Comparison of ENCODE assay signal across 1 cellular context in the genomic region with DNA sequence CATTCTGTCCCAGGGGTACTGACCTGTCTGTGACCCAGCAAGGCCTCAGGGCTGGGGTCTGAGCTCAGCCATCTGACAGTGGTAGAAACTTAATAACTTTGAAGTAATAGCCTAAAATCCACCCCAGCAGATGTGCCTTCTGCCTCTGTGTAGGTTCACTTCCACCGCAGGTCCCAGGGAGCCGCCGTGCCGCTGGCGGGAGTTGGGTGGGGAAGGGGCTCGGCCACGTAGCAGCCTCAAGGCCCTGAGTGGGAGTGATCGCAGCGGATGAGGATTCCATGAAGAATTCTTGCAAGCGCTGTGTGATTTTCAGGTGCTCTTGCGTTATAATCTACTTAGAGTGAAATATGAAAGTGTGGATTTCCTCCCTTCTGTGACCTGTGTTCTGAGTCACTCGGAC.
TF ChIP-seq lines count a peak whose summit lies in the region.

No MANE protein-coding gene starts in this region.

TF ChIP-seq in GM23338, 12 proteins besides CTCF, POLR2A, EP300 and RAD21 (continued from another document):
- TF ChIP-seq, protein P1, sequence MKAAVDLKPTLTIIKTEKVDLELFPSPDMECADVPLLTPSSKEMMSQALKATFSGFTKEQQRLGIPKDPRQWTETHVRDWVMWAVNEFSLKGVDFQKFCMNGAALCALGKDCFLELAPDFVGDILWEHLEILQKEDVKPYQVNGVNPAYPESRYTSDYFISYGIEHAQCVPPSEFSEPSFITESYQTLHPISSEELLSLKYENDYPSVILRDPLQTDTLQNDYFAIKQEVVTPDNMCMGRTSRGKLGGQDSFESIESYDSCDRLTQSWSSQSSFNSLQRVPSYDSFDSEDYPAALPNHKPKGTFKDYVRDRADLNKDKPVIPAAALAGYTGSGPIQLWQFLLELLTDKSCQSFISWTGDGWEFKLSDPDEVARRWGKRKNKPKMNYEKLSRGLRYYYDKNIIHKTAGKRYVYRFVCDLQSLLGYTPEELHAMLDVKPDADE (IDR thresholded peaks at IDR 0.05), result no peak
- no peak for TF ChIP-seq ZNF331 (CRISPR knock-in tag; IDR thresholded peaks at IDR 0.05; ENCODE audit: low read depth)
- TF ChIP-seq POLR2AphosphoS5 (IDR thresholded peaks at IDR 0.05; ENCODE audit: low read depth), result no peak
- TF ChIP-seq, protein P2, sequence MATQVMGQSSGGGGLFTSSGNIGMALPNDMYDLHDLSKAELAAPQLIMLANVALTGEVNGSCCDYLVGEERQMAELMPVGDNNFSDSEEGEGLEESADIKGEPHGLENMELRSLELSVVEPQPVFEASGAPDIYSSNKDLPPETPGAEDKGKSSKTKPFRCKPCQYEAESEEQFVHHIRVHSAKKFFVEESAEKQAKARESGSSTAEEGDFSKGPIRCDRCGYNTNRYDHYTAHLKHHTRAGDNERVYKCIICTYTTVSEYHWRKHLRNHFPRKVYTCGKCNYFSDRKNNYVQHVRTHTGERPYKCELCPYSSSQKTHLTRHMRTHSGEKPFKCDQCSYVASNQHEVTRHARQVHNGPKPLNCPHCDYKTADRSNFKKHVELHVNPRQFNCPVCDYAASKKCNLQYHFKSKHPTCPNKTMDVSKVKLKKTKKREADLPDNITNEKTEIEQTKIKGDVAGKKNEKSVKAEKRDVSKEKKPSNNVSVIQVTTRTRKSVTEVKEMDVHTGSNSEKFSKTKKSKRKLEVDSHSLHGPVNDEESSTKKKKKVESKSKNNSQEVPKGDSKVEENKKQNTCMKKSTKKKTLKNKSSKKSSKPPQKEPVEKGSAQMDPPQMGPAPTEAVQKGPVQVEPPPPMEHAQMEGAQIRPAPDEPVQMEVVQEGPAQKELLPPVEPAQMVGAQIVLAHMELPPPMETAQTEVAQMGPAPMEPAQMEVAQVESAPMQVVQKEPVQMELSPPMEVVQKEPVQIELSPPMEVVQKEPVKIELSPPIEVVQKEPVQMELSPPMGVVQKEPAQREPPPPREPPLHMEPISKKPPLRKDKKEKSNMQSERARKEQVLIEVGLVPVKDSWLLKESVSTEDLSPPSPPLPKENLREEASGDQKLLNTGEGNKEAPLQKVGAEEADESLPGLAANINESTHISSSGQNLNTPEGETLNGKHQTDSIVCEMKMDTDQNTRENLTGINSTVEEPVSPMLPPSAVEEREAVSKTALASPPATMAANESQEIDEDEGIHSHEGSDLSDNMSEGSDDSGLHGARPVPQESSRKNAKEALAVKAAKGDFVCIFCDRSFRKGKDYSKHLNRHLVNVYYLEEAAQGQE (IDR thresholded peaks at IDR 0.05; ENCODE audit: unreplicated experiment), result no peak
- no peak for TF ChIP-seq NANOG (IDR thresholded peaks at IDR 0.05; ENCODE audit: borderline replicate concordance)
- no peak for TF ChIP-seq CREB1 (CRISPR knock-in tag; IDR thresholded peaks at IDR 0.05; ENCODE audit: low read depth)
- no peak for TF ChIP-seq JUNB (IDR thresholded peaks at IDR 0.05; ENCODE audit: unreplicated experiment)
- no peak for TF ChIP-seq ZNF114 (CRISPR knock-in tag; IDR thresholded peaks at IDR 0.05)
